Comparison of ENCODE assay signal across 21 cellular contexts in genomic region chr20:32029561-32029960, GRCh38. TPM values are rescaled to one million over a fixed set of nuclear protein-coding genes. Genes with fewer than 3 reads are reported as not detected.
DNase-seq lines count a peak whose midpoint lies in the region; ATAC-seq and TF ChIP-seq lines count a peak whose summit lies in the region.
"Had no signal": no experiment of that assay in that cellular context is flagged by ENCODE, and none has a peak within 500 bp of the region (broad histone marks: within the 10 kb centered on the region; RNA-seq: fewer than 3 reads in every experiment).

No MANE protein-coding gene starts in this region.

- peaks cover 6% of the 10 kb centered on the region for H3K27me3 ChIP-seq in Caco-2 (replicated peaks; ENCODE audit: control insufficient read depth, insufficient read depth, low read length)
- peaks cover 53% of the 10 kb centered on the region for H3K27me3 ChIP-seq in neural progenitor cell
- H3K27me3 ChIP-seq in Karpas-422 (ENCODE audit: low read length): no peaks in the 10 kb centered on the region
- H3K27me3 ChIP-seq: BLaER1 had no signal

- H3K4me3 ChIP-seq in Caco-2 (ENCODE audit: low read depth, low read length) (no peak overlapping the region), neural progenitor cell (no peak overlapping the region), Karpas-422 (ENCODE audit: low read length) (no peak overlapping the region)
- H3K4me3 ChIP-seq: BLaER1 had no signal

- no peaks in the 10 kb centered on the region for H3K36me3 Mint-ChIP-seq in Caco-2 (ENCODE audit: insufficient read depth, unreplicated experiment)
- no peaks in the 10 kb centered on the region for H3K36me3 Mint-ChIP-seq in brain
- peaks cover 4% of the 10 kb centered on the region for H3K36me3 Mint-ChIP-seq in glutamatergic neuron (ENCODE audit: unreplicated experiment)
- H3K36me3 Mint-ChIP-seq in neural progenitor cell: no peaks in the 10 kb centered on the region
- H3K36me3 Mint-ChIP-seq: CD14-positive monocyte; CD4-positive, alpha-beta memory T cell; CD4-positive, CD25-positive, alpha-beta regulatory T cell; CD8-positive, alpha-beta memory T cell had no signal

- DNase-seq in Caco-2 (no peak), glutamatergic neuron (no peak), neural progenitor cell (ENCODE audit: low spot score) (no peak), Karpas-422 (no peak), SK-N-DZ (ENCODE audit: low spot score) (no peak), NCI-H2081 (lab: John Stamatoyannopoulos, UW) (no peak)
- DNase-seq: 8988T; ACHN; Calu3; CD4-positive, alpha-beta memory T cell; CD4-positive, CD25-positive, alpha-beta regulatory T cell; CD8-positive, alpha-beta memory T cell; COR-L47; GF-D8 had no signal

- H3K79me2 ChIP-seq in neural progenitor cell (ENCODE audit: low read depth) (no peaks in the 10 kb centered on the region), Karpas-422 (ENCODE audit: low read length) (no peaks in the 10 kb centered on the region)

- H3K4me2 ChIP-seq in neural progenitor cell (no peak overlapping the region), Karpas-422 (ENCODE audit: low read depth, low read length, poor library complexity, severe bottlenecking) (no peak overlapping the region)
- H3K4me2 ChIP-seq: BLaER1 had no signal

- H3K9me3 Mint-ChIP-seq in Caco-2 (ENCODE audit: unreplicated experiment): no peaks in the 10 kb centered on the region
- peaks cover 0 to 6% (median 0%) of the 10 kb centered on the region in 5 experiments for H3K9me3 Mint-ChIP-seq in brain
- H3K9me3 Mint-ChIP-seq in glutamatergic neuron (ENCODE audit: unreplicated experiment): peaks cover 6% of the 10 kb centered on the region
- H3K9me3 Mint-ChIP-seq in neural progenitor cell: no peaks in the 10 kb centered on the region
- H3K9me3 Mint-ChIP-seq: CD8-positive, alpha-beta memory T cell had no signal

- H3K36me3 ChIP-seq in Caco-2 (ENCODE audit: control insufficient read depth, insufficient read depth, low read length) (no peaks in the 10 kb centered on the region), neural progenitor cell (no peaks in the 10 kb centered on the region), Karpas-422 (ENCODE audit: insufficient read depth, low read length) (no peaks in the 10 kb centered on the region)
- H3K36me3 ChIP-seq: BE2C, BLaER1 had no signal

- H2AFZ ChIP-seq in neural progenitor cell (replicated peaks): no peak overlapping the region
- no peak overlapping the region for H2AFZ ChIP-seq in Karpas-422 (ENCODE audit: low read length)

- peaks cover 4% of the 10 kb centered on the region for H3F3A ChIP-seq in neural progenitor cell (ENCODE audit: low read depth)

- ATAC-seq in GM21619 (IDR thresholded peaks at IDR 0.05; ENCODE audit: unreplicated experiment): no peak

- H3K9me2 ChIP-seq in Karpas-422 (replicated peaks; ENCODE audit: insufficient read depth, low read length): no peaks in the 10 kb centered on the region

- H3K27ac Mint-ChIP-seq in Caco-2 (ENCODE audit: unreplicated experiment) (no peak overlapping the region), brain (no peak overlapping the region), glutamatergic neuron (ENCODE audit: unreplicated experiment) (no peak overlapping the region), neural progenitor cell (no peak overlapping the region)
- H3K27ac Mint-ChIP-seq: CD4-positive, alpha-beta memory T cell; CD4-positive, CD25-positive, alpha-beta regulatory T cell; CD8-positive, alpha-beta memory T cell had no signal

- TF ChIP-seq CTCF in Caco-2 (IDR thresholded peaks at IDR 0.05; ENCODE audit: insufficient read depth in 1 of 2, low read depth in 1 of 2, low read length in 1 of 2, severe bottlenecking in 1 of 2, unreplicated experiment in 1 of 2): no peak
- no peak for TF ChIP-seq CTCF in brain (conservative IDR thresholded peaks at IDR 0.05)
- TF ChIP-seq CTCF in glutamatergic neuron (IDR thresholded peaks at IDR 0.05; ENCODE audit: partially characterized antibody, unreplicated experiment): no peak
- TF ChIP-seq CTCF in neural progenitor cell (IDR thresholded peaks at IDR 0.05): no peak

- H3K4me1 Mint-ChIP-seq in Caco-2 (ENCODE audit: low read depth, unreplicated experiment) (no peaks in the 10 kb centered on the region), brain (peaks cover 26% of the 10 kb centered on the region), glutamatergic neuron (ENCODE audit: low read depth, unreplicated experiment) (peaks cover 24% of the 10 kb centered on the region), neural progenitor cell (peaks cover 24% of the 10 kb centered on the region)
- H3K4me1 Mint-ChIP-seq: CD4-positive, alpha-beta memory T cell; CD4-positive, CD25-positive, alpha-beta regulatory T cell had no signal

- H3K27me3 Mint-ChIP-seq in Caco-2 (ENCODE audit: insufficient read depth, unreplicated experiment) (peaks cover 21% of the 10 kb centered on the region), brain (peaks cover 29% of the 10 kb centered on the region), glutamatergic neuron (ENCODE audit: unreplicated experiment) (peaks cover 9% of the 10 kb centered on the region), neural progenitor cell (ENCODE audit: insufficient read depth, low read depth) (peaks cover 9% of the 10 kb centered on the region)

- H3K27ac ChIP-seq in neural progenitor cell (no peak overlapping the region), Karpas-422 (ENCODE audit: low read length) (no peak overlapping the region)
- H3K27ac ChIP-seq: BLaER1 had no signal

- BruUV-seq in Caco-2 (replicated peaks; lab: Mats Ljungman, UMichigan): no TSS peak

- peak overlapping the region; percentile 54 for H3K4me3 Mint-ChIP-seq in Caco-2 (ENCODE audit: unreplicated experiment)
- peak overlapping the region in 3 of 5 experiments; percentile 55 to 79 (median 75) for H3K4me3 Mint-ChIP-seq in brain
- H3K4me3 Mint-ChIP-seq in glutamatergic neuron (ENCODE audit: unreplicated experiment): peak overlapping the region; percentile 60
- peak overlapping the region; percentile 35 for H3K4me3 Mint-ChIP-seq in neural progenitor cell
- H3K4me3 Mint-ChIP-seq: CD14-positive monocyte; CD4-positive, alpha-beta memory T cell; CD4-positive, CD25-positive, alpha-beta regulatory T cell had no signal

- POLR2A ChIA-PET in Caco-2 (lab: Charles Lee): interaction anchor here (0.5 to 0.7 kb wide), 2 partner anchors 12 to 356 kb away, joined by 3 to 4 read pairs; no protein-coding TSS in a partner anchor

- H3K4me1 ChIP-seq in Caco-2 (peaks cover 6% of the 10 kb centered on the region), neural progenitor cell (no peaks in the 10 kb centered on the region), Karpas-422 (ENCODE audit: low read length) (peaks cover 35% of the 10 kb centered on the region)
- H3K4me1 ChIP-seq: BE2C had no signal

- intact Hi-C loops in Caco-2 (cut with micrococcal nuclease; ENCODE audit: unreplicated experiment): no loop called here

- H3K9ac ChIP-seq in neural progenitor cell (no peak overlapping the region), Karpas-422 (ENCODE audit: low read length) (no peak overlapping the region)
- H3K9ac ChIP-seq: BLaER1 had no signal

- H3K9me3 ChIP-seq in Caco-2 (no peaks in the 10 kb centered on the region), neural progenitor cell (ENCODE audit: low read depth) (no peaks in the 10 kb centered on the region), Karpas-422 (ENCODE audit: low read length) (no peaks in the 10 kb centered on the region)
- H3K9me3 ChIP-seq: BE2C, BLaER1 had no signal

- CTCF ChIA-PET in Caco-2 (lab: Charles Lee): interaction anchor here (0.6 to 7.5 kb wide), 12 partner anchors 11 to 206 kb away, joined by 3 to 92 read pairs (median 4); partner anchors contain the start of gene PDRG1

- H4K20me1 ChIP-seq in neural progenitor cell (ENCODE audit: low read depth) (peaks cover 4% of the 10 kb centered on the region), Karpas-422 (ENCODE audit: insufficient read depth, low read depth, low read length) (no peaks in the 10 kb centered on the region)
- H4K20me1 ChIP-seq: BLaER1 had no signal

RNA-seq across cellular contexts. Expression of gene CCM2L, which starts 19.3 kb away (rescaled TPM):
- total RNA-seq in Caco-2 (2022) (0.16 and 0.32 TPM in 2 replicates), glutamatergic neuron (ENCODE audit: unreplicated experiment) (6.3 TPM), neural progenitor cell (ENCODE audit: low replicate concordance) (0.75 and 3.9 TPM in 2 replicates)
- polyA plus RNA-seq in brain (ENCODE audit: insufficient read depth, low read depth, low replicate concordance): 6.7 TPM
- total RNA-seq in Karpas-422 (2014; rRNA removed; shearing (Covaris generic); ENCODE audit: low replicate concordance): 0.36 and 0.78 TPM in 2 replicates
- 2.5 and 2.9 TPM in 2 replicates for polyA plus RNA-seq in SK-N-DZ (2014; cell fraction: cytosol; rRNA removed)
- polyA plus RNA-seq in SK-N-DZ (2014; cell fraction: nucleus; rRNA removed): 0.90 and 2.4 TPM in 2 replicates
- total RNA-seq: A673; Calu3; CD4-positive, alpha-beta memory T cell; CD4-positive, CD25-positive, alpha-beta regulatory T cell; CD8-positive, alpha-beta memory T cell had no signal
- polyA plus RNA-seq: AG04450; CD14-positive monocyte; CD4-positive, alpha-beta memory T cell; CD4-positive, CD25-positive, alpha-beta regulatory T cell; CD8-positive, alpha-beta memory T cell had no signal

RNA-seq across cellular contexts. Expression of gene HCK, which starts 22.5 kb away (rescaled TPM):
- total RNA-seq in Caco-2 (2022) (not detected in 2 replicates), glutamatergic neuron (ENCODE audit: unreplicated experiment) (0.78 TPM), neural progenitor cell (ENCODE audit: low replicate concordance) (not detected in 2 replicates)
- 3.4 TPM for polyA plus RNA-seq in brain (ENCODE audit: insufficient read depth, low read depth, low replicate concordance)
- 16.9 and 22.5 TPM in 2 replicates for total RNA-seq in Karpas-422 (2014; rRNA removed; shearing (Covaris generic); ENCODE audit: low replicate concordance)
- polyA plus RNA-seq in SK-N-DZ (2014; cell fraction: cytosol; rRNA removed): not detected in 2 replicates
- not detected in 2 replicates for polyA plus RNA-seq in SK-N-DZ (2014; cell fraction: nucleus; rRNA removed)
- total RNA-seq: A673; Calu3; CD4-positive, CD25-positive, alpha-beta regulatory T cell had no signal
- polyA plus RNA-seq: AG04450; CD8-positive, alpha-beta memory T cell had no signal

Comparison
In these comparisons a context has a peak if more than half of its experiments do, and no peak if none do; other contexts are left out.
1. RNA of gene HCK, which starts 22.5 kb away (total RNA-seq): 16.9 to 22.5 TPM in Karpas-422; 0.78 TPM in glutamatergic neuron (single experiment), not detected in Caco-2 and not detected in neural progenitor cell; every median in the first group is over 10 times any median in the second.
2. Peak in every context shown above with its lines, with median percentiles within 50 percentile points of each other: H3K4me3 Mint-ChIP-seq.